ENCODE assay signal across 8 cellular contexts in genomic region chr1:111199881-111200801, GRCh38. TPM values are rescaled to one million over a fixed set of nuclear protein-coding genes. Genes with fewer than 3 reads are reported as not detected.
DNase-seq lines count a peak whose midpoint lies in the region; ATAC-seq, FAIRE-seq and TF ChIP-seq lines count a peak whose summit lies in the region.

DENND2D (minus strand) TSS chr1:111200646; CDS start chr1:111200459, 187 bp downstream.

- H3K9me3 ChIP-seq in esophagus muscularis mucosa = no peaks in the 10 kb centered on the region

- WGBS in esophagus muscularis mucosa = 88% methylated on average over 16 of the region's 17 CpGs

- H3K4me1 Mint-ChIP-seq in activated CD4-positive, alpha-beta T cell treated with anti-CD3 and anti-CD28 coated beads for 36 hours = peaks cover 61% of the 10 kb centered on the region

- POLR2A ChIA-PET in activated CD4-positive, alpha-beta T cell treated with anti-CD3 and anti-CD28 coated beads for 36 hours (lab: Charles Lee) = interaction anchor here (0.6 to 2.7 kb wide), 5 partner anchors 9 to 46 kb away, joined by 4 to 19 read pairs (median 5); no protein-coding TSS in a partner anchor

- TF ChIP-seq POLR2A in GM12891 (IDR thresholded peaks at IDR 0.05; ENCODE audit: low read depth, low read length) (no peak), esophagus muscularis mucosa (IDR thresholded peaks at IDR 0.05; ENCODE audit: low read depth) (no peak)

- TF ChIP-seq EP300 in esophagus muscularis mucosa (IDR thresholded peaks at IDR 0.05) = no peak

- H3K27me3 ChIP-seq in esophagus muscularis mucosa = peaks cover 0 to 26% (median 12%) of the 10 kb centered on the region in 4 donors

- peak; percentile 9 for FAIRE-seq in GM12891 (lab: Jason Lieb, UNC)

- CTCF ChIA-PET in activated CD4-positive, alpha-beta T cell treated with anti-CD3 and anti-CD28 coated beads for 36 hours (lab: Charles Lee) = interaction anchor here (1.0 to 9.1 kb wide), 5 partner anchors 9 to 240 kb away, joined by 3 to 115 read pairs (median 6); no protein-coding TSS in a partner anchor

- peaks cover 12 to 32% (median 22%) of the 10 kb centered on the region in 4 donors for H3K4me1 ChIP-seq in esophagus muscularis mucosa

- no peak for TF ChIP-seq CTCF in esophagus muscularis mucosa (IDR thresholded peaks at IDR 0.05)

- no peaks in the 10 kb centered on the region for H3K27me3 Mint-ChIP-seq in activated CD4-positive, alpha-beta T cell treated with anti-CD3 and anti-CD28 coated beads for 36 hours

- H3K36me3 Mint-ChIP-seq in activated CD4-positive, alpha-beta T cell treated with anti-CD3 and anti-CD28 coated beads for 36 hours (ENCODE audit: low read depth) = peaks cover 55% of the 10 kb centered on the region

- peak; percentile 74 for ATAC-seq in activated CD4-positive, alpha-beta T cell treated with anti-CD3 and anti-CD28 coated beads for 36 hours

- peak within 1 kb of the TSS; percentile 96 for H3K4me3 Mint-ChIP-seq in activated CD4-positive, alpha-beta T cell treated with anti-CD3 and anti-CD28 coated beads for 36 hours

- peak within 1 kb of the TSS; percentile 98 for H3K27ac Mint-ChIP-seq in activated CD4-positive, alpha-beta T cell treated with anti-CD3 and anti-CD28 coated beads for 36 hours

- H3K36me3 ChIP-seq in esophagus muscularis mucosa = no peaks in the 10 kb centered on the region

- intact Hi-C loops in activated CD4-positive, alpha-beta T cell treated with anti-CD3 and anti-CD28 coated beads for 36 hours (cut with DNase I, micrococcal nuclease) = loop anchor here (1.0 to 5.0 kb wide), 9 partner anchors 9 to 557 kb away; partner anchors contain the start of genes ATP5PB (in 1 of the 2), CEPT1 (in 1 of the 2), DDX20 (in 1 of the 2) and DRAM2 (in 1 of the 2)
- intact Hi-C loops in esophagus muscularis mucosa (cut with DNase I) = no loop called here

- H3K9me3 Mint-ChIP-seq in activated CD4-positive, alpha-beta T cell treated with anti-CD3 and anti-CD28 coated beads for 36 hours (ENCODE audit: low read depth) = no peaks in the 10 kb centered on the region

- H3K27ac ChIP-seq in esophagus muscularis mucosa (replicated peaks in 1 of 4) = peak within 1 kb of the TSS; percentile 34 to 55 (median 44)

- DNase-seq in GM12891 (ENCODE audit: insufficient read length, low spot score) (no peak), esophagus muscularis mucosa (ENCODE audit: extremely low spot score) (peak; percentile 93), putamen (ENCODE audit: low spot score) (peak; percentile 54), NCI-H2081 treated with DMSO at 0.1 percent for 48 hours (lab: John Stamatoyannopoulos, UW) (no peak), NCI-H146 (lab: John Stamatoyannopoulos, UW) (no peak), A172 (ENCODE audit: low spot score) (no peak), DMS 273 treated with DMSO at 0.1 percent for 48 hours (lab: John Stamatoyannopoulos, UW) (no peak)
- DNase-seq in activated CD4-positive, alpha-beta T cell treated with anti-CD3 and anti-CD28 coated beads for 36 hours = peak; percentile 84

- H3K4me3 ChIP-seq in esophagus muscularis mucosa = peak within 1 kb of the TSS; percentile 17 to 41 (median 21)

TF ChIP-seq in GM12891, 5 proteins besides CTCF, POLR2A, EP300 and RAD21:
- TF ChIP-seq POU2F2 (IDR thresholded peaks at IDR 0.05; ENCODE audit: low read depth, low read length) = no peak

RNA-seq across cellular contexts. Expression of gene DENND2D, which starts in this region (rescaled TPM):
- 33.0 TPM for polyA plus RNA-seq in GM12891 (2012; ENCODE audit: low read depth, missing spikeins)
- 100 to 1,000 TPM; 174 to 190 TPM for total RNA-seq in activated CD4-positive, alpha-beta T cell treated with anti-CD3 and anti-CD28 coated beads for 36 hours
- total RNA-seq in esophagus muscularis mucosa = 10 to 100 TPM in 1 of 4 donors, 1 to 10 TPM in 3; 4.0 to 13.8 (median 5.2) TPM
- total RNA-seq in A172 (2014; rRNA removed; shearing (Covaris generic)) = 0.41 and 1.6 TPM in 2 replicates

Comparison
In these comparisons a context has a peak if more than half of its experiments do, and no peak if none do; other contexts are left out.
1. RNA of gene DENND2D (total RNA-seq): 174 to 190 TPM in activated CD4-positive, alpha-beta T cell treated with anti-CD3 and anti-CD28 coated beads for 36 hours; 4.0 to 13.8 TPM in esophagus muscularis mucosa and 0.41 to 1.6 TPM in A172; every median in the first group is over 10 times any median in the second.
2. DNase-seq: peak in activated CD4-positive, alpha-beta T cell treated with anti-CD3 and anti-CD28 coated beads for 36 hours (single experiment), esophagus muscularis mucosa (single experiment) and putamen (single experiment); none in GM12891 (single experiment), NCI-H2081 treated with DMSO at 0.1 percent for 48 hours (single experiment), NCI-H146 (single experiment), A172 (single experiment) and DMS 273 treated with DMSO at 0.1 percent for 48 hours (single experiment).